In the genomic region with DNA sequence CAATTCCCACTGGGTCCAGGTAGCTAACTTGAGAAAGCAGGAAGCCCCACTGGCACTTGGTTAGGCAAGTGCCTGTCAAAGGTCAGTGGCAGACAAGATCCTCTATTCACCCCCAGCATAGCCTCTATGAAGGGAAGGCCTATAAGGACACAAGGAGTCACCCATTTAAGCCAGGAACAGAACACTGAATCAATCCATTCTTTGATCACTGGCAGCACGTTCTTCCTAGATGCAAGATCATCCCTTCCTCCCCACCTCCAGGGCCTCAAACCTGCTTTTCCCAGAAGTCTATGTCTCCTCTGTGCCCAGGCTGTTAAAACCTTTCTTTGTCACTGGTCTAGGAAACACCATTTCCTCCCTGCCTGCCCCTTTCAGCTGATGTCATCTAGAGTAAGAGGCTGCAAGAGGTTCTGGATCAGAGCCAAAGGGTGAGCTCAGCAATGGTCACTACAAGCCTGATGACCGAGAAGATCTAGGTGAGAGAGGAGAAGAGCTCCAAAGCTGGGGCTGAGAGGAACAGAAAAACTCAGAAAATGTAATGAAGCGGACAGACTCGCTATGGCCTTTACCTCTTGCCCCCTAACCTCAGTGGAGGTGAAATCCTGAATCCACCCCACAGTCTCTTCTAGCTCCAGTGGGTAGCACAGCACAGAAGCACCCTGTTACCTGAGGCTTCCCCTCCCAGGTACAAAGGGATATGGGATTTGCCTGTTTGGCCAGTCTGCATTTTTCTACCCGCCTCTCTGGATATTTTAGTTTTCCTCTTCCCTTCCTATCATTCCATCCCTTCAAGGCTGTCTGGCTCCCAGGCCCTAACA, we compare ENCODE assay signal across 1 cellular context.
TF ChIP-seq lines count a peak whose summit lies in the region.

No MANE protein-coding gene starts in this region.

TF ChIP-seq in K562, 482 proteins besides CTCF, POLR2A, EP300 and RAD21 (continued from another document and continues in another):
- TF ChIP-seq HMGN3 (IDR thresholded peaks at IDR 0.05; ENCODE audit: borderline replicate concordance, extremely low read depth, insufficient read length, low read depth, low read length) (no peak), NCOA1 (IDR thresholded peaks at IDR 0.05; ENCODE audit: low read depth) (peak; percentile 73), MTA2 (IDR thresholded peaks at IDR 0.05; ENCODE audit: low read depth) (peak; percentile 5; the same call in 1 of the 2 replicates), PPARD (CRISPR knock-in tag; IDR thresholded peaks at IDR 0.05) (no peak), ELF1 (tag; IDR thresholded peaks at IDR 0.05) (peak; percentile 69; the same call in 1 of the 2 replicates), CTBP1 (IDR thresholded peaks at IDR 0.05; ENCODE audit: borderline replicate concordance) (peak; percentile 55; the same call in 1 of the 2 replicates), MED1 (CRISPR knock-in tag; IDR thresholded peaks at IDR 0.05; ENCODE audit: borderline replicate concordance) (no peak), PTRF (tag; IDR thresholded peaks at IDR 0.05) (peak; percentile 73), U2AF1 (optimal IDR thresholded peaks at IDR 0.05; ENCODE audit: low read depth, low read length) (no peak), TOE1 (IDR thresholded peaks at IDR 0.05; ENCODE audit: borderline replicate concordance) (no peak), TOE1 (CRISPR knock-in tag; IDR thresholded peaks at IDR 0.05; ENCODE audit: borderline replicate concordance, low read depth) (peak; percentile 66; the same call in 1 of the 2 replicates), EHMT2 (IDR thresholded peaks at IDR 0.05) (no peak), NCOA4 (IDR thresholded peaks at IDR 0.05; ENCODE audit: partially characterized antibody) (no peak), MTA1 (IDR thresholded peaks at IDR 0.05; ENCODE audit: borderline replicate concordance) (no peak; the same call in 1 of the 2 replicates), L3MBTL2 (IDR thresholded peaks at IDR 0.05) (peak; percentile 56), MXI1 (IDR thresholded peaks at IDR 0.05; ENCODE audit: low read depth, low read length) (no peak), POLR3G (IDR thresholded peaks at IDR 0.05; ENCODE audit: extremely low read depth, insufficient read length, insufficient replicate concordance) (no peak), SMARCE1 (IDR thresholded peaks at IDR 0.05) (peak; percentile 85), KDM4B (IDR thresholded peaks at IDR 0.05; ENCODE audit: borderline replicate concordance in 2 of 2, low read depth in 1 of 2) (no peak; a peak in 1 of 4 replicates), MAFF (IDR thresholded peaks at IDR 0.05; ENCODE audit: low read length) (peak; percentile 48; the same call in 1 of the 2 replicates), HNRNPH1 (optimal IDR thresholded peaks at IDR 0.05; ENCODE audit: low read depth, low read length) (no peak), ZNF311 (CRISPR knock-in tag; IDR thresholded peaks at IDR 0.05) (peak; percentile 71; the same call in 1 of the 2 replicates), CBX1 (IDR thresholded peaks at IDR 0.05; ENCODE audit: low read depth) (no peak), ZNF316 (IDR thresholded peaks at IDR 0.05) (peak; percentile 43; the same call in 1 of the 2 replicates), ATF1 (CRISPR knock-in tag; IDR thresholded peaks at IDR 0.05) (no peak), ATF1 (tag; IDR thresholded peaks at IDR 0.05) (peak; percentile 92), BRCA1 (IDR thresholded peaks at IDR 0.05) (no peak), BRCA1 (CRISPR knock-in tag; IDR thresholded peaks at IDR 0.05) (no peak), ZNF133 (CRISPR knock-in tag; IDR thresholded peaks at IDR 0.05) (peak; percentile 66; the same call in 1 of the 2 replicates), ZNF830 (CRISPR knock-in tag; IDR thresholded peaks at IDR 0.05) (no peak), NCOA6 (IDR thresholded peaks at IDR 0.05) (no peak), RBM39 (optimal IDR thresholded peaks at IDR 0.05; ENCODE audit: low read depth, low read length) (no peak), ZNF3 (CRISPR knock-in tag; IDR thresholded peaks at IDR 0.05) (0 out of 2 replicates have a peak, but pooled peaks have one; percentile 10), PRMT5 (CRISPR knock-in tag; IDR thresholded peaks at IDR 0.05) (no peak), ZNF212 (CRISPR knock-in tag; IDR thresholded peaks at IDR 0.05) (no peak; the same call in 1 of the 2 replicates), E2F3 (CRISPR knock-in tag; IDR thresholded peaks at IDR 0.05) (peak; percentile 89), ELF2 (CRISPR knock-in tag; IDR thresholded peaks at IDR 0.05) (peak; percentile 76), TSC22D4 (tag; IDR thresholded peaks at IDR 0.05) (no peak), ZBTB8A (IDR thresholded peaks at IDR 0.05; ENCODE audit: partially characterized antibody) (no peak)
- TF ChIP-seq, protein P1, sequence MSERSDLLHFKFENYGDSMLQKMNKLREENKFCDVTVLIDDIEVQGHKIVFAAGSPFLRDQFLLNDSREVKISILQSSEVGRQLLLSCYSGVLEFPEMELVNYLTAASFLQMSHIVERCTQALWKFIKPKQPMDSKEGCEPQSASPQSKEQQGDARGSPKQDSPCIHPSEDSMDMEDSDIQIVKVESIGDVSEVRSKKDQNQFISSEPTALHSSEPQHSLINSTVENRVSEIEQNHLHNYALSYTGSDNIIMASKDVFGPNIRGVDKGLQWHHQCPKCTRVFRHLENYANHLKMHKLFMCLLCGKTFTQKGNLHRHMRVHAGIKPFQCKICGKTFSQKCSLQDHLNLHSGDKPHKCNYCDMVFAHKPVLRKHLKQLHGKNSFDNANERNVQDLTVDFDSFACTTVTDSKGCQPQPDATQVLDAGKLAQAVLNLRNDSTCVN (CRISPR knock-in tag; IDR thresholded peaks at IDR 0.05), result peak; percentile 91
- TF ChIP-seq, protein P2, sequence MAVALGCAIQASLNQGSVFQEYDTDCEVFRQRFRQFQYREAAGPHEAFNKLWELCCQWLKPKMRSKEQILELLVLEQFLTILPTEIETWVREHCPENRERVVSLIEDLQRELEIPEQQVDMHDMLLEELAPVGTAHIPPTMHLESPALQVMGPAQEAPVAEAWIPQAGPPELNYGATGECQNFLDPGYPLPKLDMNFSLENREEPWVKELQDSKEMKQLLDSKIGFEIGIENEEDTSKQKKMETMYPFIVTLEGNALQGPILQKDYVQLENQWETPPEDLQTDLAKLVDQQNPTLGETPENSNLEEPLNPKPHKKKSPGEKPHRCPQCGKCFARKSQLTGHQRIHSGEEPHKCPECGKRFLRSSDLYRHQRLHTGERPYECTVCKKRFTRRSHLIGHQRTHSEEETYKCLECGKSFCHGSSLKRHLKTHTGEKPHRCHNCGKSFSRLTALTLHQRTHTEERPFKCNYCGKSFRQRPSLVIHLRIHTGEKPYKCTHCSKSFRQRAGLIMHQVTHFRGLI (CRISPR knock-in tag; IDR thresholded peaks at IDR 0.05), result peak; percentile 73; the same call in 1 of the 2 replicates
- TF ChIP-seq, protein P3, sequence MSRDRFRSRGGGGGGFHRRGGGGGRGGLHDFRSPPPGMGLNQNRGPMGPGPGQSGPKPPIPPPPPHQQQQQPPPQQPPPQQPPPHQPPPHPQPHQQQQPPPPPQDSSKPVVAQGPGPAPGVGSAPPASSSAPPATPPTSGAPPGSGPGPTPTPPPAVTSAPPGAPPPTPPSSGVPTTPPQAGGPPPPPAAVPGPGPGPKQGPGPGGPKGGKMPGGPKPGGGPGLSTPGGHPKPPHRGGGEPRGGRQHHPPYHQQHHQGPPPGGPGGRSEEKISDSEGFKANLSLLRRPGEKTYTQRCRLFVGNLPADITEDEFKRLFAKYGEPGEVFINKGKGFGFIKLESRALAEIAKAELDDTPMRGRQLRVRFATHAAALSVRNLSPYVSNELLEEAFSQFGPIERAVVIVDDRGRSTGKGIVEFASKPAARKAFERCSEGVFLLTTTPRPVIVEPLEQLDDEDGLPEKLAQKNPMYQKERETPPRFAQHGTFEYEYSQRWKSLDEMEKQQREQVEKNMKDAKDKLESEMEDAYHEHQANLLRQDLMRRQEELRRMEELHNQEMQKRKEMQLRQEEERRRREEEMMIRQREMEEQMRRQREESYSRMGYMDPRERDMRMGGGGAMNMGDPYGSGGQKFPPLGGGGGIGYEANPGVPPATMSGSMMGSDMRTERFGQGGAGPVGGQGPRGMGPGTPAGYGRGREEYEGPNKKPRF (IDR thresholded peaks at IDR 0.05; ENCODE audit: low read depth, low read length), result no peak
- TF ChIP-seq, protein P4, sequence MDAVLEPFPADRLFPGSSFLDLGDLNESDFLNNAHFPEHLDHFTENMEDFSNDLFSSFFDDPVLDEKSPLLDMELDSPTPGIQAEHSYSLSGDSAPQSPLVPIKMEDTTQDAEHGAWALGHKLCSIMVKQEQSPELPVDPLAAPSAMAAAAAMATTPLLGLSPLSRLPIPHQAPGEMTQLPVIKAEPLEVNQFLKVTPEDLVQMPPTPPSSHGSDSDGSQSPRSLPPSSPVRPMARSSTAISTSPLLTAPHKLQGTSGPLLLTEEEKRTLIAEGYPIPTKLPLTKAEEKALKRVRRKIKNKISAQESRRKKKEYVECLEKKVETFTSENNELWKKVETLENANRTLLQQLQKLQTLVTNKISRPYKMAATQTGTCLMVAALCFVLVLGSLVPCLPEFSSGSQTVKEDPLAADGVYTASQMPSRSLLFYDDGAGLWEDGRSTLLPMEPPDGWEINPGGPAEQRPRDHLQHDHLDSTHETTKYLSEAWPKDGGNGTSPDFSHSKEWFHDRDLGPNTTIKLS (IDR thresholded peaks at IDR 0.05; ENCODE audit: borderline replicate concordance, low read depth), result peak; percentile 57; the same call in 1 of the 2 replicates
- TF ChIP-seq, protein P5, sequence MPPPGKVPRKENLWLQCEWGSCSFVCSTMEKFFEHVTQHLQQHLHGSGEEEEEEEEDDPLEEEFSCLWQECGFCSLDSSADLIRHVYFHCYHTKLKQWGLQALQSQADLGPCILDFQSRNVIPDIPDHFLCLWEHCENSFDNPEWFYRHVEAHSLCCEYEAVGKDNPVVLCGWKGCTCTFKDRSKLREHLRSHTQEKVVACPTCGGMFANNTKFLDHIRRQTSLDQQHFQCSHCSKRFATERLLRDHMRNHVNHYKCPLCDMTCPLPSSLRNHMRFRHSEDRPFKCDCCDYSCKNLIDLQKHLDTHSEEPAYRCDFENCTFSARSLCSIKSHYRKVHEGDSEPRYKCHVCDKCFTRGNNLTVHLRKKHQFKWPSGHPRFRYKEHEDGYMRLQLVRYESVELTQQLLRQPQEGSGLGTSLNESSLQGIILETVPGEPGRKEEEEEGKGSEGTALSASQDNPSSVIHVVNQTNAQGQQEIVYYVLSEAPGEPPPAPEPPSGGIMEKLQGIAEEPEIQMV (tag; conservative IDR thresholded peaks at IDR 0.05; ENCODE audit: low read depth), result peak; percentile 75
- TF ChIP-seq, protein P6, sequence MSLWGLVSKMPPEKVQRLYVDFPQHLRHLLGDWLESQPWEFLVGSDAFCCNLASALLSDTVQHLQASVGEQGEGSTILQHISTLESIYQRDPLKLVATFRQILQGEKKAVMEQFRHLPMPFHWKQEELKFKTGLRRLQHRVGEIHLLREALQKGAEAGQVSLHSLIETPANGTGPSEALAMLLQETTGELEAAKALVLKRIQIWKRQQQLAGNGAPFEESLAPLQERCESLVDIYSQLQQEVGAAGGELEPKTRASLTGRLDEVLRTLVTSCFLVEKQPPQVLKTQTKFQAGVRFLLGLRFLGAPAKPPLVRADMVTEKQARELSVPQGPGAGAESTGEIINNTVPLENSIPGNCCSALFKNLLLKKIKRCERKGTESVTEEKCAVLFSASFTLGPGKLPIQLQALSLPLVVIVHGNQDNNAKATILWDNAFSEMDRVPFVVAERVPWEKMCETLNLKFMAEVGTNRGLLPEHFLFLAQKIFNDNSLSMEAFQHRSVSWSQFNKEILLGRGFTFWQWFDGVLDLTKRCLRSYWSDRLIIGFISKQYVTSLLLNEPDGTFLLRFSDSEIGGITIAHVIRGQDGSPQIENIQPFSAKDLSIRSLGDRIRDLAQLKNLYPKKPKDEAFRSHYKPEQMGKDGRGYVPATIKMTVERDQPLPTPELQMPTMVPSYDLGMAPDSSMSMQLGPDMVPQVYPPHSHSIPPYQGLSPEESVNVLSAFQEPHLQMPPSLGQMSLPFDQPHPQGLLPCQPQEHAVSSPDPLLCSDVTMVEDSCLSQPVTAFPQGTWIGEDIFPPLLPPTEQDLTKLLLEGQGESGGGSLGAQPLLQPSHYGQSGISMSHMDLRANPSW (CRISPR knock-in tag; IDR thresholded peaks at IDR 0.05), result 0 out of 2 replicates have a peak, but pooled peaks have one; percentile 11
- TF ChIP-seq, protein P7, sequence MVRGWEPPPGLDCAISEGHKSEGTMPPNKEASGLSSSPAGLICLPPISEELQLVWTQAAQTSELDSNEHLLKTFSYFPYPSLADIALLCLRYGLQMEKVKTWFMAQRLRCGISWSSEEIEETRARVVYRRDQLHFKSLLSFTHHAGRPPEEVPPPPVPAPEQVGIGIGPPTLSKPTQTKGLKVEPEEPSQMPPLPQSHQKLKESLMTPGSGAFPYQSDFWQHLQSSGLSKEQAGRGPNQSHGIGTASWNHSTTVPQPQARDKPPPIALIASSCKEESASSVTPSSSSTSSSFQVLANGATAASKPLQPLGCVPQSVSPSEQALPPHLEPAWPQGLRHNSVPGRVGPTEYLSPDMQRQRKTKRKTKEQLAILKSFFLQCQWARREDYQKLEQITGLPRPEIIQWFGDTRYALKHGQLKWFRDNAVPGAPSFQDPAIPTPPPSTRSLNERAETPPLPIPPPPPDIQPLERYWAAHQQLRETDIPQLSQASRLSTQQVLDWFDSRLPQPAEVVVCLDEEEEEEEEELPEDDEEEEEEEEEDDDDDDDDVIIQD (CRISPR knock-in tag; IDR thresholded peaks at IDR 0.05), result 0 out of 2 replicates have a peak, but pooled peaks have one; percentile 70
- TF ChIP-seq, protein P8, sequence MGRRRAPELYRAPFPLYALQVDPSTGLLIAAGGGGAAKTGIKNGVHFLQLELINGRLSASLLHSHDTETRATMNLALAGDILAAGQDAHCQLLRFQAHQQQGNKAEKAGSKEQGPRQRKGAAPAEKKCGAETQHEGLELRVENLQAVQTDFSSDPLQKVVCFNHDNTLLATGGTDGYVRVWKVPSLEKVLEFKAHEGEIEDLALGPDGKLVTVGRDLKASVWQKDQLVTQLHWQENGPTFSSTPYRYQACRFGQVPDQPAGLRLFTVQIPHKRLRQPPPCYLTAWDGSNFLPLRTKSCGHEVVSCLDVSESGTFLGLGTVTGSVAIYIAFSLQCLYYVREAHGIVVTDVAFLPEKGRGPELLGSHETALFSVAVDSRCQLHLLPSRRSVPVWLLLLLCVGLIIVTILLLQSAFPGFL (CRISPR knock-in tag; IDR thresholded peaks at IDR 0.05), result no peak
- TF ChIP-seq, protein P9, sequence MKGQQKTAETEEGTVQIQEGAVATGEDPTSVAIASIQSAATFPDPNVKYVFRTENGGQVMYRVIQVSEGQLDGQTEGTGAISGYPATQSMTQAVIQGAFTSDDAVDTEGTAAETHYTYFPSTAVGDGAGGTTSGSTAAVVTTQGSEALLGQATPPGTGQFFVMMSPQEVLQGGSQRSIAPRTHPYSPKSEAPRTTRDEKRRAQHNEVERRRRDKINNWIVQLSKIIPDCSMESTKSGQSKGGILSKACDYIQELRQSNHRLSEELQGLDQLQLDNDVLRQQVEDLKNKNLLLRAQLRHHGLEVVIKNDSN (CRISPR knock-in tag; IDR thresholded peaks at IDR 0.05), result no peak
- TF ChIP-seq, protein P10, sequence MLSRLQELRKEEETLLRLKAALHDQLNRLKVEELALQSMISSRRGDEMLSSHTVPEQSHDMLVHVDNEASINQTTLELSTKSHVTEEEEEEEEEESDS (CRISPR knock-in tag; IDR thresholded peaks at IDR 0.05), result no peak
